In genomic region chr11:131815631-131816030, GRCh38 we compare ENCODE assay signal across 25 cellular contexts.
DNase-seq lines count a peak whose midpoint lies in the region; FAIRE-seq and TF ChIP-seq lines count a peak whose summit lies in the region.
"Had no signal": no experiment of that assay in that cellular context is flagged by ENCODE, and none has a peak within 500 bp of the region (broad histone marks: within the 10 kb centered on the region; RNA-seq: fewer than 3 reads in every experiment).

No MANE protein-coding gene starts in this region.

- no peak for TF ChIP-seq CTCF in astrocyte (IDR thresholded peaks at IDR 0.05; ENCODE audit: insufficient read depth, low read depth, low read length)

- no peaks in the 10 kb centered on the region for H3K79me2 ChIP-seq in astrocyte (ENCODE audit: insufficient read depth, low read length)

- H3K4me3 ChIP-seq in HUES48 (ENCODE audit: low read depth, low read length) (no peak overlapping the region), astrocyte (ENCODE audit: insufficient read depth, low read depth, low read length) (no peak overlapping the region)
- H3K4me3 ChIP-seq in CD8-positive, alpha-beta memory T cell (ENCODE audit: low read length) = no peak overlapping the region
- H3K4me3 ChIP-seq: body of pancreas, PC-9, psoas muscle, tibial nerve had no signal

- no peaks in the 10 kb centered on the region for H4K20me1 ChIP-seq in astrocyte (ENCODE audit: insufficient read depth, low read length)

- H3K36me3 Mint-ChIP-seq in astrocyte (ENCODE audit: low read depth, unreplicated experiment) = peaks cover 3% of the 10 kb centered on the region
- H3K36me3 Mint-ChIP-seq in CD8-positive, alpha-beta memory T cell = no peaks in the 10 kb centered on the region
- H3K36me3 Mint-ChIP-seq: mesothelial cell of epicardium had no signal

- CTCF ChIA-PET in CD8-positive, alpha-beta memory T cell (lab: Charles Lee) = no interaction called here

- H3K9me3 ChIP-seq in HUES48 (ENCODE audit: control insufficient read depth, insufficient read depth, low read length) (no peaks in the 10 kb centered on the region), astrocyte (ENCODE audit: insufficient read depth, low read depth, low read length) (no peaks in the 10 kb centered on the region)
- no peaks in the 10 kb centered on the region for H3K9me3 ChIP-seq in CD8-positive, alpha-beta memory T cell (ENCODE audit: low read length)
- H3K9me3 ChIP-seq: BE2C, body of pancreas, psoas muscle, tibial nerve had no signal

- H3K9me3 Mint-ChIP-seq in astrocyte (ENCODE audit: unreplicated experiment) = peaks cover 2% of the 10 kb centered on the region
- H3K9me3 Mint-ChIP-seq in CD8-positive, alpha-beta memory T cell = peaks cover 0 to 2% (median 0%) of the 10 kb centered on the region in 5 donors
- H3K9me3 Mint-ChIP-seq: activated naive CD4-positive, alpha-beta T cell treated with anti-CD3 and anti-CD28 coated beads for 36 hours; mesothelial cell of epicardium; T-helper 1 cell treated with Interleukin-12 subunit alpha and Interleukin-12 subunit beta and Interleukin-4 antibody, amounts not matched to agents 30 μg/mL and 1 μg/mL, for 36 hours had no signal

- H3K27me3 ChIP-seq in HUES48 (ENCODE audit: control insufficient read depth, insufficient read depth, low read length) (no peaks in the 10 kb centered on the region), astrocyte (ENCODE audit: insufficient read depth, low read length) (peaks cover 2% of the 10 kb centered on the region)
- H3K27me3 ChIP-seq in CD8-positive, alpha-beta memory T cell (ENCODE audit: insufficient read depth, low read length, poor library complexity, severe bottlenecking) = no peaks in the 10 kb centered on the region
- H3K27me3 ChIP-seq: BE2C, body of pancreas, tibial nerve had no signal

- no peaks in the 10 kb centered on the region for H3K4me1 Mint-ChIP-seq in astrocyte (ENCODE audit: low read depth, unreplicated experiment)
- H3K4me1 Mint-ChIP-seq in CD8-positive, alpha-beta memory T cell = no peaks in the 10 kb centered on the region

- H2AFZ ChIP-seq in astrocyte (ENCODE audit: low read depth, low read length) = no peak overlapping the region
- H2AFZ ChIP-seq: PC-9 had no signal

- no peak overlapping the region for H3K27ac Mint-ChIP-seq in astrocyte (ENCODE audit: unreplicated experiment)
- no peak overlapping the region for H3K27ac Mint-ChIP-seq in CD8-positive, alpha-beta memory T cell
- H3K27ac Mint-ChIP-seq: activated naive CD4-positive, alpha-beta T cell treated with anti-CD3 and anti-CD28 coated beads for 36 hours; mesothelial cell of epicardium; T-helper 1 cell treated with Interleukin-12 subunit alpha and Interleukin-12 subunit beta and Interleukin-4 antibody, amounts not matched to agents 30 μg/mL and 1 μg/mL, for 36 hours had no signal

- peaks cover 25% of the 10 kb centered on the region for H3K4me1 ChIP-seq in HUES48 (ENCODE audit: control insufficient read depth, insufficient read depth, low read length)
- H3K4me1 ChIP-seq in astrocyte (ENCODE audit: insufficient read depth, low read length) = peaks cover 12% of the 10 kb centered on the region
- no peaks in the 10 kb centered on the region for H3K4me1 ChIP-seq in CD8-positive, alpha-beta memory T cell (ENCODE audit: insufficient read depth, low read length)
- H3K4me1 ChIP-seq: BE2C, body of pancreas, psoas muscle, tibial nerve had no signal

- POLR2A ChIA-PET in CD8-positive, alpha-beta memory T cell (lab: Charles Lee) = no interaction called here

- DNase-seq in astrocyte (ENCODE audit: low read depth) (no peak), iPS-NIHi11 (ENCODE audit: low spot score) (peak; percentile 37), retina (peak; percentile 57), NCI-H2171 treated with DMSO at 0.1 percent for 48 hours (lab: John Stamatoyannopoulos, UW) (no peak), DMS79 treated with DMSO at 0.1 percent for 48 hours (lab: John Stamatoyannopoulos, UW) (no peak)
- DNase-seq in CD8-positive, alpha-beta memory T cell = no peak
- DNase-seq: activated CD4-positive, alpha-beta T cell treated with anti-CD3 and anti-CD28 coated beads, Interleukin-2, amount 50 U/mL, for 48 hours; activated naive CD4-positive, alpha-beta T cell treated with anti-CD3 and anti-CD28 coated beads for 36 hours; BE2C; body of pancreas; DMS53; IMR-90; kidney; MV-4-11; NCI-H510A treated with DMSO at 0.1 percent for 48 hours; nucleus accumbens; PC-9; psoas muscle; stimulated activated CD4-positive, alpha-beta T cell treated with anti-CD3 and anti-CD28 coated beads, Interleukin-15, amount 100 ng/mL, for 24 hours; stimulated activated CD4-positive, alpha-beta T cell treated with anti-CD3 and anti-CD28 coated beads, Interleukin-4, amount 100 ng/mL, for 4 hours had no signal

- no peaks in the 10 kb centered on the region for H3K36me3 ChIP-seq in HUES48 (ENCODE audit: control insufficient read depth, insufficient read depth, low read length)
- no peaks in the 10 kb centered on the region for H3K36me3 ChIP-seq in astrocyte (ENCODE audit: insufficient read depth, low read length)
- H3K36me3 ChIP-seq in CD8-positive, alpha-beta memory T cell (ENCODE audit: insufficient read depth, low read length) = no peaks in the 10 kb centered on the region
- H3K36me3 ChIP-seq: BE2C, tibial nerve had no signal

- no peak for FAIRE-seq in astrocyte (lab: Jason Lieb, UNC)
- FAIRE-seq: G401.6, kidney had no signal

- peaks cover 28% of the 10 kb centered on the region for H3K27me3 Mint-ChIP-seq in astrocyte (ENCODE audit: low read depth, unreplicated experiment)
- no peaks in the 10 kb centered on the region for H3K27me3 Mint-ChIP-seq in CD8-positive, alpha-beta memory T cell

- H3K4me3 Mint-ChIP-seq in astrocyte (ENCODE audit: unreplicated experiment) = no peak overlapping the region
- no peak overlapping the region for H3K4me3 Mint-ChIP-seq in CD8-positive, alpha-beta memory T cell
- H3K4me3 Mint-ChIP-seq: activated naive CD4-positive, alpha-beta T cell treated with anti-CD3 and anti-CD28 coated beads for 36 hours; mesothelial cell of epicardium; T-helper 1 cell treated with Interleukin-12 subunit alpha and Interleukin-12 subunit beta and Interleukin-4 antibody, amounts not matched to agents 30 μg/mL and 1 μg/mL, for 36 hours had no signal

- H3K9ac ChIP-seq in HUES48 (ENCODE audit: low read depth, low read length) = no peak overlapping the region
- no peak overlapping the region for H3K9ac ChIP-seq in astrocyte (ENCODE audit: low read length)

- H3K27ac ChIP-seq in HUES48 (ENCODE audit: low read depth, low read length) (peak overlapping the region; percentile 47), astrocyte (ENCODE audit: low read depth, low read length) (no peak overlapping the region)
- no peak overlapping the region for H3K27ac ChIP-seq in CD8-positive, alpha-beta memory T cell (ENCODE audit: low read depth, low read length)
- H3K27ac ChIP-seq: body of pancreas, PC-9, psoas muscle, tibial nerve had no signal

- H3K4me2 ChIP-seq in astrocyte (ENCODE audit: low read length) = peak overlapping the region; percentile 58
- H3K4me2 ChIP-seq: PC-9 had no signal

Comparison
In these comparisons a context has a peak if more than half of its experiments do, and no peak if none do; other contexts are left out.
1. DNase-seq: peak in iPS-NIHi11 (single experiment) and retina (single experiment); none in astrocyte (single experiment), NCI-H2171 treated with DMSO at 0.1 percent for 48 hours (single experiment), DMS79 treated with DMSO at 0.1 percent for 48 hours (single experiment) and CD8-positive, alpha-beta memory T cell (0 of 5).